In the genomic region with DNA sequence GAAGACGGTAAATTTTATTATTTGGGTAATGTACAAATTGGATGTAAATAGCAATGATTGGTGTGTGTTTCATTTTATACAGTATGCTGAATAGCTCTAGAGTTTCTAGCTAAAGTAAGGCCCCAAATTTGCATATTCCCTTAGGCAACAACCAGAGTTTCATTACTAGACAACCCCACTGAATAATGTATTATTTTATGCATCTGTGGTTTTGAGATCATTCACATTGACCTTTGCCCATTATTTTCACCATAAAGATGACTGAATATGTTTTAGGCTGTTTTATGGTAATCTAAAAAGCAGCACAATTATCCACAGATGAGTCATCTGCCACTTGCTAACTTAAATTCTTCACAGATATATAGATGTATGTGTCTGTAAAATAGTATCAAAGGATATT, we compare ENCODE assay signal across 17 cellular contexts. TPM values are rescaled to one million over a fixed set of nuclear protein-coding genes. Genes with fewer than 3 reads are reported as not detected.
DNase-seq lines count a peak whose midpoint lies in the region; ATAC-seq, FAIRE-seq and TF ChIP-seq lines count a peak whose summit lies in the region.
"Had no signal": no experiment of that assay in that cellular context is flagged by ENCODE, and none has a peak within 500 bp of the region (broad histone marks: within the 10 kb centered on the region; RNA-seq: fewer than 3 reads in every experiment).

No MANE protein-coding gene starts in this region.

- H3K9me3 Mint-ChIP-seq in HFFc6 = no peaks in the 10 kb centered on the region; the same call in 1 of the 2 replicates

- no peak for ATAC-seq in HG03045 (IDR thresholded peaks at IDR 0.05; ENCODE audit: unreplicated experiment)
- ATAC-seq: left cardiac atrium; naive thymus-derived CD8-positive, alpha-beta T cell had no signal

- DNase-seq in A172 (ENCODE audit: low spot score) (peak; percentile 11), GM18507 (ENCODE audit: extremely low spot score, insufficient read length, low read depth) (no peak), HFFc6 (peak; percentile 76), SW480 (ENCODE audit: low spot score) (peak; percentile 42), GM13976 (ENCODE audit: low spot score) (no peak), OCI-M2 (lab: John Stamatoyannopoulos, UW; ENCODE audit: unreplicated experiment) (no peak), NCI-H1105 treated with DMSO at 0.1 percent for 48 hours (lab: John Stamatoyannopoulos, UW) (no peak)
- DNase-seq: anterior cingulate cortex; DMS53; left cardiac atrium; naive thymus-derived CD8-positive, alpha-beta T cell; NCI-H1092; stimulated activated CD4-positive, alpha-beta T cell treated with anti-CD3 and anti-CD28 coated beads, Interleukin-2, amount 100 ng/mL, for 48 hours; stimulated activated naive CD4-positive, alpha-beta T cell had no signal

- in situ Hi-C loops in GM13976 (cut with MboI; ENCODE audit: low sequenced_read_pairs, unreplicated experiment) = no loop called here

- H3K36me3 Mint-ChIP-seq in HFFc6 (ENCODE audit: low read depth) = peaks cover 33% of the 10 kb centered on the region

- peaks cover 13% of the 10 kb centered on the region for H3K4me1 Mint-ChIP-seq in HFFc6 (ENCODE audit: low read depth)
- H3K4me1 Mint-ChIP-seq: naive thymus-derived CD8-positive, alpha-beta T cell had no signal

- no peaks in the 10 kb centered on the region for H3K27me3 Mint-ChIP-seq in HFFc6 (ENCODE audit: insufficient read depth)
- H3K27me3 Mint-ChIP-seq: naive thymus-derived CD8-positive, alpha-beta T cell had no signal

- H3K27ac Mint-ChIP-seq in HFFc6 = no peak overlapping the region
- H3K27ac Mint-ChIP-seq: naive thymus-derived CD8-positive, alpha-beta T cell had no signal

- FAIRE-seq in GM18507 (lab: Jason Lieb, UNC) = peak; percentile 68
- FAIRE-seq: TTC549 had no signal

- H3K4me3 Mint-ChIP-seq in HFFc6 = no peak overlapping the region
- H3K4me3 Mint-ChIP-seq: naive thymus-derived CD8-positive, alpha-beta T cell had no signal

- TF ChIP-seq CTCF in HFFc6 (IDR thresholded peaks at IDR 0.05) = no peak
- TF ChIP-seq CTCF in GM13976 (IDR thresholded peaks at IDR 0.05; ENCODE audit: borderline replicate concordance, control extremely low read depth, extremely low read depth, insufficient read depth, missing control alignments) = no peak

RNA-seq across cellular contexts. Expression of gene C2orf74, which starts 44.5 kb away (rescaled TPM):
- total RNA-seq in A172 (2014; rRNA removed; shearing (Covaris generic)) = 51.5 and 80.7 TPM in 2 replicates
- 10 to 100 TPM; 13.5 to 23.0 (median 20.7) TPM for total RNA-seq in HFFc6 (2021; fragmentation: NEBNext Ultra II Directional; extraction: Animal tissue kit (Norgen Biotek cat#: 25700))
- total RNA-seq: HT-29 had no signal

RNA-seq across cellular contexts. Expression of gene SANBR, which starts 51.9 kb away (rescaled TPM):
- total RNA-seq in A172 (2014; rRNA removed; shearing (Covaris generic)) = 22.8 and 26.7 TPM in 2 replicates
- total RNA-seq in HFFc6 (2021; fragmentation: NEBNext Ultra II Directional; extraction: Animal tissue kit (Norgen Biotek cat#: 25700)) = 1 to 10 TPM; 5.1 to 9.8 (median 8.4) TPM

Comparison
In these comparisons a context has a peak if more than half of its experiments do, and no peak if none do; other contexts are left out.
1. DNase-seq: peak in A172 (single experiment), HFFc6 (single experiment) and SW480 (single experiment); none in GM18507 (single experiment), GM13976 (single experiment), OCI-M2 (single experiment) and NCI-H1105 treated with DMSO at 0.1 percent for 48 hours (single experiment).